Comparison of ENCODE assay signal across 8 cellular contexts in genomic region chr6:7146079-7146828, GRCh38. TPM values are rescaled to one million over a fixed set of nuclear protein-coding genes. Genes with fewer than 3 reads are reported as not detected.
A peak's percentile ranks its signal among the peaks of the same experiment; 100 is the strongest.
DNase-seq lines count a peak whose midpoint lies in the region; ATAC-seq and TF ChIP-seq lines count a peak whose summit lies in the region.

No MANE protein-coding gene starts in this region.

- TF ChIP-seq CTCF in liver (IDR thresholded peaks at IDR 0.05; ENCODE audit: low read depth, low read length, missing input control) (no peak), thyroid gland (IDR thresholded peaks at IDR 0.05) (no peak)

- peak in 1 of 2 donors; percentile 5 for TF ChIP-seq RAD21 in liver (IDR thresholded peaks at IDR 0.05)

- H3K4me1 ChIP-seq in liver (ENCODE audit: control insufficient read depth in 4 of 4, insufficient read depth in 4 of 4, low read length in 3 of 4) (peaks cover 16 to 73% (median 66%) of the 10 kb centered on the region in 4 donors), thyroid gland (peaks cover 51 to 77% of the 10 kb centered on the region in 2 donors)

- WGBS in liver, result 47% methylated on average over 13 of the region's 13 CpGs
- 22 to 27% methylated on average over 13 of the region's 13 CpGs for WGBS in thyroid gland, 2 donors

- H3K36me3 ChIP-seq in liver (ENCODE audit: control insufficient read depth in 4 of 4, insufficient read depth in 3 of 4, low read depth in 1 of 4, low read length in 3 of 4) (no peaks in the 10 kb centered on the region), thyroid gland (no peaks in the 10 kb centered on the region)

- H3K27me3 ChIP-seq in liver (ENCODE audit: control insufficient read depth in 4 of 4, insufficient read depth in 4 of 4, low read length in 3 of 4), result no peaks in the 10 kb centered on the region
- H3K27me3 ChIP-seq in thyroid gland, result no peaks in the 10 kb centered on the region

- TF ChIP-seq POLR2A in GM18505 (IDR thresholded peaks at IDR 0.05; ENCODE audit: borderline replicate concordance, extremely low read depth, insufficient read depth, insufficient read length), result peak; percentile 45
- TF ChIP-seq POLR2A in thyroid gland (IDR thresholded peaks at IDR 0.05), result peak in 1 of 2 donors; percentile 33

- intact Hi-C loops in thyroid gland (cut with DNase I), result no loop called here

- H3K9ac ChIP-seq in liver (ENCODE audit: low read depth in 1 of 2, low read length in 2 of 2), result peak overlapping the region in 1 of 2 donors; percentile 16

- H3K4me3 ChIP-seq in liver (ENCODE audit: low read depth in 1 of 3, low read length in 3 of 3) (no peak overlapping the region), thyroid gland (replicated peaks in 1 of 3) (no peak overlapping the region)

- H3K27ac ChIP-seq in caudate nucleus (ENCODE audit: low read depth, low read length) (peak overlapping the region; percentile 49), liver (ENCODE audit: low read depth in 1 of 2, low read length in 2 of 2) (peak overlapping the region; percentile 45 to 65), thyroid gland (peak overlapping the region; percentile 81 to 95 (median 89))

- ATAC-seq in GM18505 (IDR thresholded peaks at IDR 0.05; ENCODE audit: unreplicated experiment) (peak; percentile 44), HG02884 (IDR thresholded peaks at IDR 0.05; ENCODE audit: unreplicated experiment) (peak; percentile 45), GM19463 (IDR thresholded peaks at IDR 0.05; ENCODE audit: unreplicated experiment) (no peak)

- peak; percentile 80 for DNase-seq in OCI-M1 (lab: John Stamatoyannopoulos, UW)
- no peak for DNase-seq in caudate nucleus (lab: John Stamatoyannopoulos, UW)
- DNase-seq in thyroid gland, result peak; percentile 64 to 69
- no peak for DNase-seq in stimulated activated CD4-positive, alpha-beta T cell treated with anti-CD3 and anti-CD28 coated beads, Interleukin-4, amount 100 ng/mL, for 1 hour

- H3K9me3 ChIP-seq in liver (ENCODE audit: control insufficient read depth in 4 of 4, low read length in 3 of 4) (no peaks in the 10 kb centered on the region), thyroid gland (no peaks in the 10 kb centered on the region)

TF ChIP-seq in liver, 16 proteins besides CTCF, POLR2A, EP300 and RAD21:
- peak; percentile 13 for TF ChIP-seq YY1 (IDR thresholded peaks at IDR 0.05)
- no peak for TF ChIP-seq HNF4G (IDR thresholded peaks at IDR 0.05)
TF ChIP-seq in liver: peak in this region for 1.

RNA-seq across cellular contexts. Expression of gene RREB1, which starts 38.5 kb away (rescaled TPM):
- total RNA-seq in liver (10 to 100 TPM; 22.8 to 28.9 TPM), thyroid gland (10 to 100 TPM; 48.0 to 91.3 (median 57.1) TPM)
- 10 to 100 TPM; 10.1 to 11.8 TPM for polyA plus RNA-seq in liver

Comparison
In these comparisons a context has a peak if more than half of its experiments do, and no peak if none do; other contexts are left out.
1. DNase-seq: peak in OCI-M1 (single experiment) and thyroid gland (2 of 2); none in caudate nucleus (0 of 61) and stimulated activated CD4-positive, alpha-beta T cell treated with anti-CD3 and anti-CD28 coated beads, Interleukin-4, amount 100 ng/mL, for 1 hour (single experiment).
2. Peak in every context shown above with its lines, with median percentiles within 50 percentile points of each other: H3K27ac ChIP-seq.